In the genomic region with DNA sequence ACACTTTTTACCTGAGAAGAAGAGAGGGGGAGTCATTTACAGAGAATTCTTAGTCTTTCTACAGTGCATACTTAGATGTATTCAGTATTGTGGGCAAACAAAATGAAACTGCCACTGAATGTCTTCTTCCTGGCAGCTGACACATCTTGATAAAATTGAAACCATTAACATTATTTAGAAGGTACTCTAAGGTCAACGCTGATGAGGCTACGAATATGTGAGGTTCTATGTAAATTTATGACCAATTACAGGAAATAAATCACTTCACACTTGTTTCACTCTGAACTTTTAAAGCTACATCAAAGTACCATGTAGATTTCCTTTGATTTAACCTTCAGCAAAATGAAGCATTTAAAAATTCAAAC, we compare ENCODE assay signal across 8 cellular contexts.
DNase-seq lines count a peak whose midpoint lies in the region; ATAC-seq and TF ChIP-seq lines count a peak whose summit lies in the region.

No MANE protein-coding gene starts in this region.

- no peaks in the 10 kb centered on the region for H3K27me3 ChIP-seq in effector memory CD4-positive, alpha-beta T cell (replicated peaks; ENCODE audit: control insufficient read depth, insufficient read depth, low read length, poor library complexity, severe bottlenecking)

- H3K27ac ChIP-seq in effector memory CD4-positive, alpha-beta T cell (ENCODE audit: insufficient read depth, low read length, poor library complexity, severe bottlenecking): peak overlapping the region; percentile 57

- H3K4me3 ChIP-seq in GM12865 (ENCODE audit: low read depth, low read length): peak overlapping the region; percentile 41
- H3K4me3 ChIP-seq in effector memory CD4-positive, alpha-beta T cell (ENCODE audit: insufficient read depth, low read depth, low read length, poor library complexity, severe bottlenecking): no peak overlapping the region

- no peaks in the 10 kb centered on the region for H3K9me3 ChIP-seq in effector memory CD4-positive, alpha-beta T cell (ENCODE audit: control insufficient read depth, low read length)

- no peaks in the 10 kb centered on the region for H3K36me3 ChIP-seq in effector memory CD4-positive, alpha-beta T cell (ENCODE audit: control insufficient read depth, insufficient read depth, low read length)

- DNase-seq in GM12865 (ENCODE audit: low read depth) (peak; percentile 84), GF-D8 (lab: John Stamatoyannopoulos, UW) (no peak), AG08395 (ENCODE audit: low spot score) (no peak), amniotic stem cell (lab: John Stamatoyannopoulos, UW) (no peak), NCI-H1105 (lab: John Stamatoyannopoulos, UW) (no peak)
- no peak for DNase-seq in effector memory CD4-positive, alpha-beta T cell

- ATAC-seq in GM21360 (IDR thresholded peaks at IDR 0.05; ENCODE audit: unreplicated experiment) (peak; percentile 61), HG03457 (IDR thresholded peaks at IDR 0.05; ENCODE audit: unreplicated experiment) (peak; percentile 79)

- peaks cover 16% of the 10 kb centered on the region for H3K4me1 ChIP-seq in effector memory CD4-positive, alpha-beta T cell (ENCODE audit: control insufficient read depth, insufficient read depth, low read length, poor library complexity, severe bottlenecking)

- no peak for TF ChIP-seq CTCF in GM12865 (IDR thresholded peaks at IDR 0.05; ENCODE audit: insufficient read depth, low read depth, low read length, missing control alignments)
